ENCODE assay signal across 17 cellular contexts in genomic region chr9:69891696-69892095, GRCh38.
"Had no signal": no experiment of that assay in that cellular context is flagged by ENCODE, and none has a peak within 500 bp of the region (broad histone marks: within the 10 kb centered on the region; RNA-seq: fewer than 3 reads in every experiment).

No MANE protein-coding gene starts in this region.

- H3K36me3 ChIP-seq: SJCRH30 had no signal

- H3K4me3 ChIP-seq: SJCRH30 had no signal

- ATAC-seq: SK-N-SH treated with all-trans-retinoic acid at 6 μM for 48 hours had no signal

- H3K9me3 ChIP-seq: SJCRH30 had no signal

- DNase-seq: KBM-7, MM.1S, NCI-H1092 treated with DMSO at 0.1 percent for 48 hours, NCI-H1436, NCI-H187, NCI-H2029, NCI-H2081 treated with DMSO at 0.1 percent for 48 hours, NCI-H2171, NCI-H226, NCI-H446, NCI-H510A, NCI-H524 treated with DMSO at 0.1 percent for 48 hours, NCI-H774, RPMI8226, SHP77 treated with DMSO at 0.1 percent for 48 hours had no signal

- H3K27me3 ChIP-seq: SJCRH30 had no signal

- H3K27ac ChIP-seq: SJCRH30 had no signal
